Comparison of ENCODE assay signal across 1 cellular context in the genomic region with DNA sequence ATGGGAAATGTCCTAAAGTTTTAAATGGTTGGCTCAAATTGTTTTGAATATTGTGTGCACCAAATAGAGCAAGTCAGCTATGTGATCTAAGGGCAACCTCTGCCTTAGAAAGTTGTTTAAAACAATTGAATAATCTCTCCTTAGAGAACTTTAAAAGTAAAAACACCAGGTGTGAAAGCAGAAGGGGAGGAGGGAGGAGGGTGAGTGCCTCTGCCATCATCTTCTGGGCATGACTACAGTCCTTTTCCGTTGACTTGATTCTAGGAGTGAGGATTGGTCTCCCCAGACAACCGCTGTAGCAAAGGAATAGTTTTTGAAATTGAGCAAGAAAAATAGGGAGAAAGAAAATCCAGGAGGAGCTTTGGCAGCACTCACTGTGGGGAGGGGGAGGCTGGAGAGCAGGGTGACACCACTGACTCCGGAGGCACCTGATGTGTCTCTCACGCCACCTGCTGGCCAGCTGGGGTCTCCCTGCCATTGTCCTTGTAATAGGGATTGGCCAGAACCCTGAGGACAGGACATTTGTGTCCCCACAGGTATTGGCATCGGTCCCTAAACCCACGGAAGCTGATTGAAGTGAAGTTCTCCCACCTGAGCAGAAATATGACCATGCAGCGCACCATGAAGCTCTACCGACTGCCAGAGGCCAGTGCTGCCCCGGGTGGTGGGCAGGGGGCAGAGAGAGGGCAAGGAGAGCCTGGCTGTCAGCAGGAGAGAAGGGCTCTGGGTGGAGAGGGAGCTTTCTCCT.
TF ChIP-seq lines count a peak whose summit lies in the region.

No MANE protein-coding gene starts in this region.

TF ChIP-seq in IMR-90, 13 proteins besides CTCF, POLR2A, EP300 and RAD21:
- TF ChIP-seq NFE2L2 (IDR thresholded peaks at IDR 0.05; ENCODE audit: low read depth, low read length): no peak
- TF ChIP-seq SMC3 (IDR thresholded peaks at IDR 0.05; ENCODE audit: low read depth, low read length): peak; percentile 65
- peak; percentile 83; the same call in 1 of the 2 replicates for TF ChIP-seq MAZ (IDR thresholded peaks at IDR 0.05; ENCODE audit: borderline replicate concordance, low read depth, low read length)
